ENCODE assay signal across 8 cellular contexts in the genomic region with DNA sequence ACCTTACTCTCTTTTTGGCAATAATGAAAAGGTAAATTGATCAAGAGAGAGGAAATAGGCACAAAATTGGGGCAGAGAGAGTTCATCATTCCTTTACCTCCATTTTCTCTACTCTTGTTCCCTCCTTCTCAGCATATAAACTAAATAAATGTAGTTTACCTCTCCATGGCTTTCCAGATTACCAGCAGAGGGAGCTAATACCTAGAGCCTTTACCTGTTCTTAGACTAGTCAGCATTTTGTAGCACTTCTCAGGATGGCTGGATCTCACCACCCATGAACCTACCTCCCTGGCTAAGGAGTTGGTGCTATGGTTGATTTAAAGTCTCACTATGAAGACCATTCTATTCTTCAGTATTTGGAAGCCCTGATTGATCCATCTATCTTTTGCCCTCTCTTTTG. TPM values are rescaled to one million over a fixed set of nuclear protein-coding genes. Genes with fewer than 3 reads are reported as not detected.
DNase-seq lines count a peak whose midpoint lies in the region; ATAC-seq and TF ChIP-seq lines count a peak whose summit lies in the region.

No MANE protein-coding gene starts in this region.

- no peak overlapping the region for H3K4me3 Mint-ChIP-seq in osteocyte (ENCODE audit: unreplicated experiment)

- no peaks in the 10 kb centered on the region for H3K9me3 Mint-ChIP-seq in osteocyte (ENCODE audit: unreplicated experiment)

- H3K4me1 Mint-ChIP-seq in osteocyte (ENCODE audit: unreplicated experiment) = no peaks in the 10 kb centered on the region

- DNase-seq in DMS79 treated with DMSO at 0.1 percent for 48 hours (lab: John Stamatoyannopoulos, UW) (peak; percentile 6), DMS79 (lab: John Stamatoyannopoulos, UW) (no peak), NCI-H82 treated with DMSO at 0.1 percent for 48 hours (lab: John Stamatoyannopoulos, UW; ENCODE audit: unreplicated experiment) (peak; percentile 4), dermis blood vessel endothelial cell (peak; percentile 54), osteocyte (ENCODE audit: extremely low spot score, unreplicated experiment) (no peak), amniotic stem cell (lab: John Stamatoyannopoulos, UW) (no peak)

- H3K27ac Mint-ChIP-seq in osteocyte (ENCODE audit: unreplicated experiment) = no peak overlapping the region

- TF ChIP-seq CTCF in osteocyte (IDR thresholded peaks at IDR 0.05) = peak; percentile 65

- ATAC-seq in HG02852 (IDR thresholded peaks at IDR 0.05; ENCODE audit: unreplicated experiment) (peak; percentile 36), GM18858 (IDR thresholded peaks at IDR 0.05; ENCODE audit: unreplicated experiment) (no peak)

- H3K36me3 Mint-ChIP-seq in osteocyte (ENCODE audit: unreplicated experiment) = peaks cover 4% of the 10 kb centered on the region

- no peaks in the 10 kb centered on the region for H3K27me3 Mint-ChIP-seq in osteocyte (ENCODE audit: unreplicated experiment)

RNA-seq across cellular contexts. Expression of gene OFD1, which starts 15.7 kb away (rescaled TPM):
- 9.4 and 10.2 TPM in 2 replicates for total RNA-seq in dermis blood vessel endothelial cell
- 15.2 and 17.3 TPM in 2 replicates for total RNA-seq in osteocyte

RNA-seq across cellular contexts. Expression of gene TRAPPC2, which starts 15.8 kb away (rescaled TPM):
- 11.9 and 17.9 TPM in 2 replicates for total RNA-seq in dermis blood vessel endothelial cell
- 14.7 and 14.8 TPM in 2 replicates for total RNA-seq in osteocyte

Comparison
In these comparisons a context has a peak if more than half of its experiments do, and no peak if none do; other contexts are left out.
1. DNase-seq: peak in DMS79 treated with DMSO at 0.1 percent for 48 hours (single experiment), NCI-H82 treated with DMSO at 0.1 percent for 48 hours (single experiment) and dermis blood vessel endothelial cell (single experiment); none in DMS79 (single experiment), osteocyte (single experiment) and amniotic stem cell (single experiment).